In genomic region chr2:95121150-95121494, GRCh38 we compare ENCODE assay signal across 8 cellular contexts. TPM values are rescaled to one million over a fixed set of nuclear protein-coding genes. Genes with fewer than 3 reads are reported as not detected.
DNase-seq lines count a peak whose midpoint lies in the region; ATAC-seq and TF ChIP-seq lines count a peak whose summit lies in the region.

No MANE protein-coding gene starts in this region.

- no peaks in the 10 kb centered on the region for H3K27me3 ChIP-seq in Loucy (ENCODE audit: insufficient read depth, low read length, poor library complexity, severe bottlenecking)
- no peaks in the 10 kb centered on the region for H3K27me3 ChIP-seq in vagina

- H2AFZ ChIP-seq in Loucy (ENCODE audit: low read length), result peak overlapping the region; percentile 84

- peak overlapping the region; percentile 80 for H3K27ac ChIP-seq in vagina

- H3K9me3 ChIP-seq in Loucy (ENCODE audit: insufficient read depth, low read depth, low read length), result no peaks in the 10 kb centered on the region
- H3K9me3 ChIP-seq in vagina, result no peaks in the 10 kb centered on the region

- no peaks in the 10 kb centered on the region for H3F3A ChIP-seq in Loucy (ENCODE audit: low read depth)

- H3K9me2 ChIP-seq in Loucy (replicated peaks; ENCODE audit: low read depth, low read length), result no peaks in the 10 kb centered on the region

- in situ Hi-C loops in GM13976 (cut with MboI; ENCODE audit: low sequenced_read_pairs, unreplicated experiment), result no loop called here

- H3K79me2 ChIP-seq in Loucy (ENCODE audit: insufficient read depth, low read length), result peaks cover 36% of the 10 kb centered on the region

- 0 out of 2 replicates have a peak, but pooled peaks cover 3% of the 10 kb centered on the region for H3K36me3 ChIP-seq in Loucy (ENCODE audit: insufficient read depth, low read length)
- no peaks in the 10 kb centered on the region for H3K36me3 ChIP-seq in vagina

- H3K4me3 ChIP-seq in Loucy (ENCODE audit: low read length, poor library complexity, severe bottlenecking) (peak overlapping the region; percentile 96), cardiac fibroblast (replicated peaks in 1 of 2; ENCODE audit: low read depth in 2 of 2, low read length in 2 of 2) (peak overlapping the region; percentile 77 to 98), vagina (peak overlapping the region; percentile 88 to 94)

- H3K4me1 ChIP-seq in Loucy (ENCODE audit: insufficient read depth, low read length, poor library complexity, severe bottlenecking), result peaks cover 36% of the 10 kb centered on the region
- H3K4me1 ChIP-seq in vagina, result peaks cover 31% of the 10 kb centered on the region

- ATAC-seq in GM18867 (IDR thresholded peaks at IDR 0.05; ENCODE audit: unreplicated experiment) (peak; percentile 2), GM18517 (IDR thresholded peaks at IDR 0.05; ENCODE audit: unreplicated experiment) (no peak)

- H4K20me1 ChIP-seq in Loucy (ENCODE audit: insufficient read depth, low read length, poor library complexity, severe bottlenecking), result peaks cover 26% of the 10 kb centered on the region

- peak overlapping the region; percentile 73 for H3K9ac ChIP-seq in Loucy (ENCODE audit: low read depth, low read length, poor library complexity, severe bottlenecking)

- peak overlapping the region; percentile 75 for H3K4me2 ChIP-seq in Loucy (ENCODE audit: low read depth, low read length, poor library complexity, severe bottlenecking)

- no peak for TF ChIP-seq POLR2A in vagina (IDR thresholded peaks at IDR 0.05)

- intact Hi-C loops in vagina (cut with DNase I), result loop anchor here (5.0 kb wide), 1 partner anchor 41 kb away; no protein-coding TSS in a partner anchor

- no peak for TF ChIP-seq CTCF in Loucy (conservative IDR thresholded peaks at IDR 0.05; ENCODE audit: low read length)
- TF ChIP-seq CTCF in cardiac fibroblast (IDR thresholded peaks at IDR 0.05; ENCODE audit: low read depth, low read length), result no peak
- TF ChIP-seq CTCF in vagina (IDR thresholded peaks at IDR 0.05), result no peak
- no peak for TF ChIP-seq CTCF in GM13976 (IDR thresholded peaks at IDR 0.05; ENCODE audit: borderline replicate concordance, control extremely low read depth, extremely low read depth, insufficient read depth, missing control alignments)

- DNase-seq in cardiac fibroblast (ENCODE audit: low read depth in 2 of 2), result peak; percentile 39 to 46
- peak; percentile 37 to 39 for DNase-seq in lung microvascular endothelial cell (ENCODE audit: low read depth in 2 of 2)
- DNase-seq in vagina (ENCODE audit: extremely low spot score in 2 of 2), result no peak
- DNase-seq in GM13976 (ENCODE audit: low spot score), result no peak
- no peak for DNase-seq in NCI-H446 (lab: John Stamatoyannopoulos, UW)

RNA-seq across cellular contexts. Expression of gene MRPS5, which starts 0.5 kb away (rescaled TPM):
- total RNA-seq in lung microvascular endothelial cell (34.4 and 48.2 TPM in 2 replicates), vagina (55.0 TPM)

RNA-seq across cellular contexts. Expression of gene ZNF514, which starts 38.5 kb away (rescaled TPM):
- total RNA-seq in lung microvascular endothelial cell (5.2 and 13.9 TPM in 2 replicates), vagina (14.0 TPM)

RNA-seq across cellular contexts. Expression of gene ZNF2, which starts 44.5 kb away (rescaled TPM):
- 4.6 and 7.3 TPM in 2 replicates for total RNA-seq in lung microvascular endothelial cell
- total RNA-seq in vagina, result 4.2 TPM

Comparison
In these comparisons a context has a peak if more than half of its experiments do, and no peak if none do; other contexts are left out.
1. DNase-seq: peak in cardiac fibroblast (2 of 2) and lung microvascular endothelial cell (2 of 2); none in vagina (0 of 2), GM13976 (single experiment) and NCI-H446 (0 of 2).
2. Peak in every context shown above with its lines, with median percentiles within 50 percentile points of each other: H3K4me3 ChIP-seq.